ENCODE assay signal across 2 cellular contexts in the genomic region with DNA sequence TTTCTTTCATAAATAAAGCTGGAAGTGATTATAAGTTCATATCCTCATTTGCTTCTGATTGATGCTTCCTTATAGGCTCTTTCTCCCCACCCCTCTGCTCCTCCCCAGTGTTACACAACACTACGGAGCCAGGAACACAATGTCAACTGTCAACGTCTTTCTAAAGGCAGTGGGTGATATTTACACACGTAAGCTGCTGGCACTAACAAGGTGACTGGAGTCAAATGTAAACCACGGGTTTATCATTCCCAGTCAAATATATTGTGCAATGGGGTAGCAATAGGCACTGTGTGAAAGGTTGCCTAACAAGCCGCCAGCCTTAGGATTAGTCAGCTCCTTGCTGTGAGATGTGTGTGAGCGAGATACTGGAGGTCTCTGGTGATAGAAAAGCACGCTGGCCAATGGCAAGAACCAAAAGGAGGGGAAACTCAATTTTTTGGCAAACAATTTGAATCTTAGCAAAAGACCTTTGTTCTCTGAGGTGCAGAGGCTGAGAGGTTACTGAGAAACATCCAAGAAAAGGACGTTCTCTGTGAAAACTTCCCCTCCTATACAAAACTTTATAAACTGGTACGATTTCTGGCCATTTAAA.
TF ChIP-seq lines count a peak whose summit lies in the region.

No MANE protein-coding gene starts in this region.

TF ChIP-seq in K562, 482 proteins besides CTCF, POLR2A, EP300 and RAD21 (continued from another document and continues in another):
- TF ChIP-seq SRF (CRISPR knock-in tag; IDR thresholded peaks at IDR 0.05) (no peak), FOS (IDR thresholded peaks at IDR 0.05; ENCODE audit: extremely low read depth, insufficient read length) (peak; percentile 36), TBL1XR1 (IDR thresholded peaks at IDR 0.05; ENCODE audit: low read length in 2 of 2) (peak in 1 of 2 experiments; percentile 65; a peak in 2 of 4 replicates), ARID1B (IDR thresholded peaks at IDR 0.05) (peak; percentile 93), FOXK2 (conservative IDR thresholded peaks at IDR 0.05 in 1 of 2, IDR thresholded peaks at IDR 0.05 in 1 of 2; ENCODE audit: low read depth in 2 of 2) (peak; percentile 93 to 97), RFX5 (IDR thresholded peaks at IDR 0.05; ENCODE audit: low read depth, low read length) (no peak), CEBPB (tag; IDR thresholded peaks at IDR 0.05) (peak; percentile 100), ATF1 (CRISPR knock-in tag; IDR thresholded peaks at IDR 0.05) (no peak), ATF1 (tag; IDR thresholded peaks at IDR 0.05) (peak; percentile 78), HES1 (IDR thresholded peaks at IDR 0.05; ENCODE audit: low read depth) (peak; percentile 59; the same call in 1 of the 2 replicates), ZNF586 (CRISPR knock-in tag; conservative IDR thresholded peaks at IDR 0.05) (peak; percentile 90), ZNF707 (CRISPR knock-in tag; conservative IDR thresholded peaks at IDR 0.05) (no peak), DACH1 (IDR thresholded peaks at IDR 0.05; ENCODE audit: partially characterized antibody) (peak; percentile 87), NR3C1 (CRISPR knock-in tag; IDR thresholded peaks at IDR 0.05) (no peak), ZNF124 (CRISPR knock-in tag; IDR thresholded peaks at IDR 0.05) (no peak), ZNF354B (CRISPR knock-in tag; IDR thresholded peaks at IDR 0.05) (no peak), TRIM28 (IDR thresholded peaks at IDR 0.05) (no peak), TRIM24 (IDR thresholded peaks at IDR 0.05) (peak; percentile 97 to 98), NRF1 (conservative IDR thresholded peaks at IDR 0.05 in 1 of 2, IDR thresholded peaks at IDR 0.05 in 1 of 2) (peak in 1 of 2 experiments; percentile 44; a peak in 3 of 4 replicates), ZFX (CRISPR knock-in tag; IDR thresholded peaks at IDR 0.05) (no peak), RBM39 (optimal IDR thresholded peaks at IDR 0.05; ENCODE audit: low read depth, low read length) (no peak), HLTF (IDR thresholded peaks at IDR 0.05) (0 out of 2 replicates have a peak, but pooled peaks have one; percentile 55), BHLHE40 (IDR thresholded peaks at IDR 0.05; ENCODE audit: low read length) (peak; percentile 55; the same call in 1 of the 2 replicates), SMARCC2 (IDR thresholded peaks at IDR 0.05; ENCODE audit: low read depth) (peak; percentile 86), ZNF217 (CRISPR knock-in tag; IDR thresholded peaks at IDR 0.05) (no peak)
- TF ChIP-seq, protein P1, sequence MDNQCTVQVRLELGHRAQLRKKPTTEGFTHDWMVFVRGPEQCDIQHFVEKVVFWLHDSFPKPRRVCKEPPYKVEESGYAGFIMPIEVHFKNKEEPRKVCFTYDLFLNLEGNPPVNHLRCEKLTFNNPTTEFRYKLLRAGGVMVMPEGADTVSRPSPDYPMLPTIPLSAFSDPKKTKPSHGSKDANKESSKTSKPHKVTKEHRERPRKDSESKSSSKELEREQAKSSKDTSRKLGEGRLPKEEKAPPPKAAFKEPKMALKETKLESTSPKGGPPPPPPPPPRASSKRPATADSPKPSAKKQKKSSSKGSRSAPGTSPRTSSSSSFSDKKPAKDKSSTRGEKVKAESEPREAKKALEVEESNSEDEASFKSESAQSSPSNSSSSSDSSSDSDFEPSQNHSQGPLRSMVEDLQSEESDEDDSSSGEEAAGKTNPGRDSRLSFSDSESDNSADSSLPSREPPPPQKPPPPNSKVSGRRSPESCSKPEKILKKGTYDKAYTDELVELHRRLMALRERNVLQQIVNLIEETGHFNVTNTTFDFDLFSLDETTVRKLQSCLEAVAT (IDR thresholded peaks at IDR 0.05) = 0 out of 4 replicates have a peak, but pooled peaks of 1 of the 2 experiments have one; percentile 7
- TF ChIP-seq, protein P2, sequence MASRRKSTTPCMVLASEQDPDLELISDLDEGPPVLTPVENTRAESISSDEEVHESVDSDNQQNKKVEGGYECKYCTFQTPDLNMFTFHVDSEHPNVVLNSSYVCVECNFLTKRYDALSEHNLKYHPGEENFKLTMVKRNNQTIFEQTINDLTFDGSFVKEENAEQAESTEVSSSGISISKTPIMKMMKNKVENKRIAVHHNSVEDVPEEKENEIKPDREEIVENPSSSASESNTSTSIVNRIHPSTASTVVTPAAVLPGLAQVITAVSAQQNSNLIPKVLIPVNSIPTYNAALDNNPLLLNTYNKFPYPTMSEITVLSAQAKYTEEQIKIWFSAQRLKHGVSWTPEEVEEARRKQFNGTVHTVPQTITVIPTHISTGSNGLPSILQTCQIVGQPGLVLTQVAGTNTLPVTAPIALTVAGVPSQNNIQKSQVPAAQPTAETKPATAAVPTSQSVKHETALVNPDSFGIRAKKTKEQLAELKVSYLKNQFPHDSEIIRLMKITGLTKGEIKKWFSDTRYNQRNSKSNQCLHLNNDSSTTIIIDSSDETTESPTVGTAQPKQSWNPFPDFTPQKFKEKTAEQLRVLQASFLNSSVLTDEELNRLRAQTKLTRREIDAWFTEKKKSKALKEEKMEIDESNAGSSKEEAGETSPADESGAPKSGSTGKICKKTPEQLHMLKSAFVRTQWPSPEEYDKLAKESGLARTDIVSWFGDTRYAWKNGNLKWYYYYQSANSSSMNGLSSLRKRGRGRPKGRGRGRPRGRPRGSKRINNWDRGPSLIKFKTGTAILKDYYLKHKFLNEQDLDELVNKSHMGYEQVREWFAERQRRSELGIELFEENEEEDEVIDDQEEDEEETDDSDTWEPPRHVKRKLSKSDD (conservative IDR thresholded peaks at IDR 0.05; ENCODE audit: low read length) = no peak
- TF ChIP-seq, protein P3, sequence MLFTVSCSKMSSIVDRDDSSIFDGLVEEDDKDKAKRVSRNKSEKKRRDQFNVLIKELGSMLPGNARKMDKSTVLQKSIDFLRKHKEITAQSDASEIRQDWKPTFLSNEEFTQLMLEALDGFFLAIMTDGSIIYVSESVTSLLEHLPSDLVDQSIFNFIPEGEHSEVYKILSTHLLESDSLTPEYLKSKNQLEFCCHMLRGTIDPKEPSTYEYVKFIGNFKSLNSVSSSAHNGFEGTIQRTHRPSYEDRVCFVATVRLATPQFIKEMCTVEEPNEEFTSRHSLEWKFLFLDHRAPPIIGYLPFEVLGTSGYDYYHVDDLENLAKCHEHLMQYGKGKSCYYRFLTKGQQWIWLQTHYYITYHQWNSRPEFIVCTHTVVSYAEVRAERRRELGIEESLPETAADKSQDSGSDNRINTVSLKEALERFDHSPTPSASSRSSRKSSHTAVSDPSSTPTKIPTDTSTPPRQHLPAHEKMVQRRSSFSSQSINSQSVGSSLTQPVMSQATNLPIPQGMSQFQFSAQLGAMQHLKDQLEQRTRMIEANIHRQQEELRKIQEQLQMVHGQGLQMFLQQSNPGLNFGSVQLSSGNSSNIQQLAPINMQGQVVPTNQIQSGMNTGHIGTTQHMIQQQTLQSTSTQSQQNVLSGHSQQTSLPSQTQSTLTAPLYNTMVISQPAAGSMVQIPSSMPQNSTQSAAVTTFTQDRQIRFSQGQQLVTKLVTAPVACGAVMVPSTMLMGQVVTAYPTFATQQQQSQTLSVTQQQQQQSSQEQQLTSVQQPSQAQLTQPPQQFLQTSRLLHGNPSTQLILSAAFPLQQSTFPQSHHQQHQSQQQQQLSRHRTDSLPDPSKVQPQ (CRISPR knock-in tag; IDR thresholded peaks at IDR 0.05; ENCODE audit: borderline replicate concordance) = no peak

TF ChIP-seq in SK-N-SH treated with all-trans-retinoic acid at 6 μM for 48 hours, 23 proteins besides CTCF, POLR2A, EP300 and RAD21 (continued from another document):
- TF ChIP-seq, protein P4, sequence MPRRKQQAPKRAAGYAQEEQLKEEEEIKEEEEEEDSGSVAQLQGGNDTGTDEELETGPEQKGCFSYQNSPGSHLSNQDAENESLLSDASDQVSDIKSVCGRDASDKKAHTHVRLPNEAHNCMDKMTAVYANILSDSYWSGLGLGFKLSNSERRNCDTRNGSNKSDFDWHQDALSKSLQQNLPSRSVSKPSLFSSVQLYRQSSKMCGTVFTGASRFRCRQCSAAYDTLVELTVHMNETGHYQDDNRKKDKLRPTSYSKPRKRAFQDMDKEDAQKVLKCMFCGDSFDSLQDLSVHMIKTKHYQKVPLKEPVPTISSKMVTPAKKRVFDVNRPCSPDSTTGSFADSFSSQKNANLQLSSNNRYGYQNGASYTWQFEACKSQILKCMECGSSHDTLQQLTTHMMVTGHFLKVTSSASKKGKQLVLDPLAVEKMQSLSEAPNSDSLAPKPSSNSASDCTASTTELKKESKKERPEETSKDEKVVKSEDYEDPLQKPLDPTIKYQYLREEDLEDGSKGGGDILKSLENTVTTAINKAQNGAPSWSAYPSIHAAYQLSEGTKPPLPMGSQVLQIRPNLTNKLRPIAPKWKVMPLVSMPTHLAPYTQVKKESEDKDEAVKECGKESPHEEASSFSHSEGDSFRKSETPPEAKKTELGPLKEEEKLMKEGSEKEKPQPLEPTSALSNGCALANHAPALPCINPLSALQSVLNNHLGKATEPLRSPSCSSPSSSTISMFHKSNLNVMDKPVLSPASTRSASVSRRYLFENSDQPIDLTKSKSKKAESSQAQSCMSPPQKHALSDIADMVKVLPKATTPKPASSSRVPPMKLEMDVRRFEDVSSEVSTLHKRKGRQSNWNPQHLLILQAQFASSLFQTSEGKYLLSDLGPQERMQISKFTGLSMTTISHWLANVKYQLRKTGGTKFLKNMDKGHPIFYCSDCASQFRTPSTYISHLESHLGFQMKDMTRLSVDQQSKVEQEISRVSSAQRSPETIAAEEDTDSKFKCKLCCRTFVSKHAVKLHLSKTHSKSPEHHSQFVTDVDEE (CRISPR knock-in tag; IDR thresholded peaks at IDR 0.05) = no peak
- no peak for TF ChIP-seq ZFP30 (CRISPR knock-in tag; IDR thresholded peaks at IDR 0.05)
TF ChIP-seq in SK-N-SH treated with all-trans-retinoic acid at 6 μM for 48 hours: peak in this region for 0.
